In genomic region chr10:84375011-84375410, GRCh38 we compare ENCODE assay signal across 8 cellular contexts. TPM values are rescaled to one million over a fixed set of nuclear protein-coding genes. Genes with fewer than 3 reads are reported as not detected.
DNase-seq lines count a peak whose midpoint lies in the region; ATAC-seq and TF ChIP-seq lines count a peak whose summit lies in the region.

No MANE protein-coding gene starts in this region.

- no peak overlapping the region for H4K8ac ChIP-seq in neuronal stem cell (ENCODE audit: low read depth, low read length)

- H3K4me2 ChIP-seq in neuronal stem cell (ENCODE audit: insufficient read depth, low read length, poor library complexity, severe bottlenecking): no peak overlapping the region

- H3K23ac ChIP-seq in neuronal stem cell (ENCODE audit: low read depth, low read length, poor library complexity): no peak overlapping the region

- H2BK120ac ChIP-seq in neuronal stem cell (ENCODE audit: low read depth, low read length): no peak overlapping the region

- no peak overlapping the region for H2AK5ac ChIP-seq in neuronal stem cell (ENCODE audit: low read depth, low read length)

- no peaks in the 10 kb centered on the region for H3K27me3 ChIP-seq in neuronal stem cell (ENCODE audit: control insufficient read depth in 3 of 3, insufficient read depth in 3 of 3, low read depth in 1 of 3, low read length in 3 of 3)

- TF ChIP-seq POLR2A in erythroblast (IDR thresholded peaks at IDR 0.05; ENCODE audit: low read length): no peak

- no peak overlapping the region for H2BK5ac ChIP-seq in neuronal stem cell (ENCODE audit: low read length)

- H3K9me3 ChIP-seq in neuronal stem cell (replicated peaks in 1 of 2; ENCODE audit: control insufficient read depth in 2 of 2, insufficient read depth in 1 of 2, low read depth in 1 of 2, low read length in 2 of 2): no peaks in the 10 kb centered on the region

- H3K79me1 ChIP-seq in neuronal stem cell (ENCODE audit: low read depth, low read length): no peaks in the 10 kb centered on the region

- H2AFZ ChIP-seq in neuronal stem cell (ENCODE audit: low read length): no peak overlapping the region

- no peak overlapping the region for H3K18ac ChIP-seq in neuronal stem cell (ENCODE audit: low read length)

- no peak overlapping the region for H3K4ac ChIP-seq in neuronal stem cell (ENCODE audit: low read length)

- no peak overlapping the region for H3K27ac ChIP-seq in neuronal stem cell (replicated peaks; ENCODE audit: low read length)

- H3K14ac ChIP-seq in neuronal stem cell (ENCODE audit: low read length): no peak overlapping the region

- no peak overlapping the region for H4K91ac ChIP-seq in neuronal stem cell (ENCODE audit: low read depth, low read length, poor library complexity)

- peaks cover 0 to 55% of the 10 kb centered on the region in 2 donors for H3K36me3 ChIP-seq in neuronal stem cell (replicated peaks in 1 of 2; ENCODE audit: control insufficient read depth in 2 of 2, insufficient read depth in 2 of 2, low read length in 2 of 2)

- no peak overlapping the region for H3K4me3 ChIP-seq in neuronal stem cell (ENCODE audit: low read length in 2 of 2)

- ATAC-seq in GM19395 (IDR thresholded peaks at IDR 0.05; ENCODE audit: unreplicated experiment) (peak; percentile 87), GM21529 (IDR thresholded peaks at IDR 0.05; ENCODE audit: unreplicated experiment) (no peak)

- no peak overlapping the region for H3K9ac ChIP-seq in neuronal stem cell (ENCODE audit: low read depth, low read length, poor library complexity)

- DNase-seq in NCI-H2081 (lab: John Stamatoyannopoulos, UW) (peak; percentile 22 to 45), NCI-H2081 treated with DMSO at 0.1 percent for 48 hours (lab: John Stamatoyannopoulos, UW) (no peak), MV-4-11 (lab: John Stamatoyannopoulos, UW) (peak; percentile 28), T-helper 9 cell (peak; percentile 4), erythroblast (lab: John Stamatoyannopoulos, UW) (peak; percentile 43 to 64), neuronal stem cell (ENCODE audit: low spot score) (peak; percentile 45)

- no peaks in the 10 kb centered on the region for H3K4me1 ChIP-seq in neuronal stem cell (ENCODE audit: control insufficient read depth in 2 of 2, insufficient read depth in 1 of 2, low read depth in 1 of 2, low read length in 2 of 2)

- no peak overlapping the region for H2BK15ac ChIP-seq in neuronal stem cell (ENCODE audit: low read length)

- H2BK12ac ChIP-seq in neuronal stem cell (ENCODE audit: low read length): no peak overlapping the region

RNA-seq across cellular contexts. Expression of gene CCSER2, which starts 46.6 kb away (rescaled TPM):
- 34.0 TPM for polyA plus RNA-seq in neuronal stem cell (2013, experiment 1 of 2)
- 36.4 TPM for polyA plus RNA-seq in neuronal stem cell (2013, experiment 2 of 2)
